ENCODE assay signal across 20 cellular contexts in the genomic region with DNA sequence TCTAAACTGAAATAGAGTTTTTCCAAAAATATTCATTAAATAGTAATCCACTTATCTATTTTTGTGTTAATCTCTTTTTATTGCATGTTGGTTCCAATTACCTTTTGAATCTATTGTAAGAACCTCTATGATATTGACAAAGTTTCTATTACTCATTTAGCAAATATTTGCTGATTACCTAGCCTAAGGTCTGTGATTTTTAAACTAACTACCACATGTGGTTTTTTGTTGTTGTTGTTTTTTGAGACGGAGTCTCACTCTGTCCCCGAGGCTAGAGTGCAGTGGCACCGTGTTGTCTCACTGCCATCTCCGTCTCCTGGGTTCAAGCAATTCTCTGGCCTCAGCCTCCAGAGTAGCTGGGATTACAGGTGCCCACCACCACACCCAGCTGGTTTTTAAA. TPM values are rescaled to one million over a fixed set of nuclear protein-coding genes. Genes with fewer than 3 reads are reported as not detected.
DNase-seq lines count a peak whose midpoint lies in the region; ATAC-seq and TF ChIP-seq lines count a peak whose summit lies in the region.
"Had no signal": no experiment of that assay in that cellular context is flagged by ENCODE, and none has a peak within 500 bp of the region (broad histone marks: within the 10 kb centered on the region; RNA-seq: fewer than 3 reads in every experiment).

No MANE protein-coding gene starts in this region.

- H3K9me3 ChIP-seq in OCI-LY7 (ENCODE audit: low read length) (peaks cover 4% of the 10 kb centered on the region; the same call in 1 of the 2 replicates), colonic mucosa (no peaks in the 10 kb centered on the region), osteoblast (ENCODE audit: low read depth, low read length) (peaks cover 6% of the 10 kb centered on the region)
- no peaks in the 10 kb centered on the region for H3K9me3 ChIP-seq in naive thymus-derived CD4-positive, alpha-beta T cell (ENCODE audit: control insufficient read depth in 2 of 3, low read length in 3 of 3)
- H3K9me3 ChIP-seq: SK-N-SH had no signal

- no peaks in the 10 kb centered on the region for H3K36me3 Mint-ChIP-seq in natural killer cell
- peaks cover 3% of the 10 kb centered on the region for H3K36me3 Mint-ChIP-seq in natural killer cell treated with Interleukin-12 subunit alpha and Interleukin-12 subunit beta and Interleukin-15 and Interleukin-18, amount 100 ng/mL, for 72 hours
- H3K36me3 Mint-ChIP-seq in stimulated activated naive B cell treated with anti-CD40 and anti-IgM and Interleukin-4, amounts not matched to agents 10 μg/mL and 1 μg/mL and 100 μg/mL, for 72 hours = peaks cover 0 to 6% of the 10 kb centered on the region in 2 donors
- peaks cover 0 to 5% (median 4%) of the 10 kb centered on the region in 5 donors for H3K36me3 Mint-ChIP-seq in naive thymus-derived CD4-positive, alpha-beta T cell

- intact Hi-C loops in natural killer cell (cut with micrococcal nuclease) = no loop called here
- intact Hi-C loops in OCI-LY7 (cut with micrococcal nuclease; ENCODE audit: unreplicated experiment) = no loop called here
- intact Hi-C loops in colonic mucosa (cut with DNase I) = no loop called here
- intact Hi-C loops in naive thymus-derived CD4-positive, alpha-beta T cell (cut with micrococcal nuclease) = loop anchor here (5.0 kb wide), 2 partner anchors 36 to 41 kb away; no protein-coding TSS in a partner anchor

- H3K9ac ChIP-seq in colonic mucosa (ENCODE audit: low read depth in 2 of 2, low read length in 2 of 2) = no peak overlapping the region
- H3K9ac ChIP-seq: BLaER1, SK-N-SH had no signal

- no TSS peak for BruUV-seq in OCI-LY7 (replicated peaks; lab: Mats Ljungman, UMichigan)

- DNase-seq in natural killer cell (no peak), OCI-LY7 (ENCODE audit: low spot score) (no peak), colonic mucosa (peak; percentile 9), osteoblast (ENCODE audit: insufficient read length, low spot score, missing footprints) (no peak)
- DNase-seq in natural killer cell treated with Interleukin-12 subunit alpha and Interleukin-12 subunit beta and Interleukin-15 and Interleukin-18, amount 100 ng/mL, for 72 hours (ENCODE audit: low spot score) = no peak
- no peak for DNase-seq in stimulated activated naive B cell treated with anti-CD40 and anti-IgM and Interleukin-4, amounts not matched to agents 10 μg/mL and 1 μg/mL and 100 μg/mL, for 72 hours
- no peak for DNase-seq in naive thymus-derived CD4-positive, alpha-beta T cell
- DNase-seq: CD4-positive, CD25-positive, alpha-beta regulatory T cell; NCI-H1092 treated with DMSO at 0.1 percent for 48 hours; NCI-H1436 treated with DMSO at 0.1 percent for 48 hours; NCI-H2029; NCI-H446; NCI-H524 treated with DMSO at 0.1 percent for 48 hours; OCI-M1; SK-N-SH; SW 1271 had no signal

- peak overlapping the region; percentile 75 for H3K4me3 Mint-ChIP-seq in natural killer cell
- H3K4me3 Mint-ChIP-seq in natural killer cell treated with Interleukin-12 subunit alpha and Interleukin-12 subunit beta and Interleukin-15 and Interleukin-18, amount 100 ng/mL, for 72 hours = no peak overlapping the region
- no peak overlapping the region for H3K4me3 Mint-ChIP-seq in stimulated activated naive B cell treated with anti-CD40 and anti-IgM and Interleukin-4, amounts not matched to agents 10 μg/mL and 1 μg/mL and 100 μg/mL, for 72 hours
- H3K4me3 Mint-ChIP-seq in naive thymus-derived CD4-positive, alpha-beta T cell = peak overlapping the region in 1 of 10 donors; percentile 8

- H3K79me2 ChIP-seq in OCI-LY7 (ENCODE audit: insufficient read depth, low read depth, low read length) = peaks cover 25% of the 10 kb centered on the region; the same call in 1 of the 2 replicates
- H3K79me2 ChIP-seq in osteoblast (ENCODE audit: insufficient read depth, low read length) = peaks cover 2% of the 10 kb centered on the region

- H3K27ac Mint-ChIP-seq in natural killer cell = no peak overlapping the region
- no peak overlapping the region for H3K27ac Mint-ChIP-seq in natural killer cell treated with Interleukin-12 subunit alpha and Interleukin-12 subunit beta and Interleukin-15 and Interleukin-18, amount 100 ng/mL, for 72 hours
- peak overlapping the region; percentile 25 for H3K27ac Mint-ChIP-seq in stimulated activated naive B cell treated with anti-CD40 and anti-IgM and Interleukin-4, amounts not matched to agents 10 μg/mL and 1 μg/mL and 100 μg/mL, for 72 hours
- H3K27ac Mint-ChIP-seq in naive thymus-derived CD4-positive, alpha-beta T cell = no peak overlapping the region
- H3K27ac Mint-ChIP-seq: CD4-positive, CD25-positive, alpha-beta regulatory T cell had no signal

- peak overlapping the region; percentile 81; the same call in 1 of the 2 replicates for H2AFZ ChIP-seq in OCI-LY7 (ENCODE audit: low read length)
- no peak overlapping the region for H2AFZ ChIP-seq in osteoblast (ENCODE audit: low read length)

- H3K27me3 Mint-ChIP-seq in natural killer cell (ENCODE audit: low read depth in 2 of 2) = peaks cover 26 to 34% of the 10 kb centered on the region in 2 donors
- peaks cover 12 to 23% of the 10 kb centered on the region in 2 donors for H3K27me3 Mint-ChIP-seq in natural killer cell treated with Interleukin-12 subunit alpha and Interleukin-12 subunit beta and Interleukin-15 and Interleukin-18, amount 100 ng/mL, for 72 hours
- no peaks in the 10 kb centered on the region for H3K27me3 Mint-ChIP-seq in stimulated activated naive B cell treated with anti-CD40 and anti-IgM and Interleukin-4, amounts not matched to agents 10 μg/mL and 1 μg/mL and 100 μg/mL, for 72 hours
- peaks cover 0 to 22% (median 0%) of the 10 kb centered on the region in 5 donors for H3K27me3 Mint-ChIP-seq in naive thymus-derived CD4-positive, alpha-beta T cell

- TF ChIP-seq CTCF in natural killer cell (IDR thresholded peaks at IDR 0.05) (no peak), OCI-LY7 (conservative IDR thresholded peaks at IDR 0.05; ENCODE audit: low read length) (no peak), colonic mucosa (IDR thresholded peaks at IDR 0.05) (no peak), osteoblast (IDR thresholded peaks at IDR 0.05; ENCODE audit: extremely low read depth, low read depth, low read length) (no peak)

- ATAC-seq in natural killer cell (no peak), HG03196 (IDR thresholded peaks at IDR 0.05; ENCODE audit: unreplicated experiment) (no peak)
- no peak for ATAC-seq in natural killer cell treated with Interleukin-12 subunit alpha and Interleukin-12 subunit beta and Interleukin-15 and Interleukin-18, amount 100 ng/mL, for 72 hours
- no peak for ATAC-seq in stimulated activated naive B cell treated with anti-CD40 and anti-IgM and Interleukin-4, amounts not matched to agents 10 μg/mL and 1 μg/mL and 100 μg/mL, for 72 hours (replicated peaks)
- ATAC-seq in naive thymus-derived CD4-positive, alpha-beta T cell = no peak
- ATAC-seq: HCT116 had no signal

- no peaks in the 10 kb centered on the region for H3K9me2 ChIP-seq in OCI-LY7 (ENCODE audit: insufficient read depth, low read length)
- H3K9me2 ChIP-seq: SK-N-SH had no signal

- H3K27ac ChIP-seq in OCI-LY7 (ENCODE audit: low read depth, low read length, poor library complexity, severe bottlenecking) (no peak overlapping the region), colonic mucosa (no peak overlapping the region), osteoblast (ENCODE audit: low read depth, low read length) (no peak overlapping the region)
- no peak overlapping the region for H3K27ac ChIP-seq in naive thymus-derived CD4-positive, alpha-beta T cell (ENCODE audit: low read depth, low read length)
- H3K27ac ChIP-seq: BLaER1, HL-60 had no signal

- POLR2A ChIA-PET in OCI-LY7 (lab: Charles Lee) = interaction anchor here (0.6 to 4.5 kb wide), 9 partner anchors 9 to 145 kb away, joined by 3 to 30 read pairs (median 4); partner anchors contain the start of genes GDI2 and TASOR2
- POLR2A ChIA-PET in naive thymus-derived CD4-positive, alpha-beta T cell (lab: Charles Lee) = interaction anchor here (0.6 to 1.3 kb wide), 3 partner anchors 16 to 1668 kb away, joined by 3 to 5 read pairs (median 3); partner anchors contain the start of gene TASOR2

- CTCF ChIA-PET in OCI-LY7 (lab: Charles Lee; ENCODE audit: unreplicated experiment) = no interaction called here
- CTCF ChIA-PET in naive thymus-derived CD4-positive, alpha-beta T cell (lab: Charles Lee) = no interaction called here

- H3K27me3 ChIP-seq in colonic mucosa (no peaks in the 10 kb centered on the region), osteoblast (ENCODE audit: insufficient read depth, low read length) (peaks cover 13% of the 10 kb centered on the region)
- no peaks in the 10 kb centered on the region for H3K27me3 ChIP-seq in naive thymus-derived CD4-positive, alpha-beta T cell (ENCODE audit: control insufficient read depth in 2 of 2, insufficient read depth in 2 of 2, low read length in 2 of 2)

- H3K4me1 ChIP-seq in OCI-LY7 (ENCODE audit: insufficient read depth, low read length, poor library complexity, severe bottlenecking) (peaks cover 57% of the 10 kb centered on the region), colonic mucosa (peaks cover 6% of the 10 kb centered on the region), osteoblast (ENCODE audit: insufficient read depth, low read length) (peaks cover 9% of the 10 kb centered on the region)
- peaks cover 6 to 9% of the 10 kb centered on the region in 2 donors for H3K4me1 ChIP-seq in naive thymus-derived CD4-positive, alpha-beta T cell (ENCODE audit: control insufficient read depth in 2 of 2, insufficient read depth in 2 of 2, low read length in 2 of 2)

- H4K20me1 ChIP-seq in OCI-LY7 (ENCODE audit: insufficient read depth, low read length) (no peaks in the 10 kb centered on the region), osteoblast (ENCODE audit: insufficient read depth, low read length) (no peaks in the 10 kb centered on the region)

- peaks cover 0 to 5% of the 10 kb centered on the region in 2 donors for H3K9me3 Mint-ChIP-seq in natural killer cell
- peaks cover 6% of the 10 kb centered on the region for H3K9me3 Mint-ChIP-seq in natural killer cell treated with Interleukin-12 subunit alpha and Interleukin-12 subunit beta and Interleukin-15 and Interleukin-18, amount 100 ng/mL, for 72 hours
- H3K9me3 Mint-ChIP-seq in stimulated activated naive B cell treated with anti-CD40 and anti-IgM and Interleukin-4, amounts not matched to agents 10 μg/mL and 1 μg/mL and 100 μg/mL, for 72 hours = peaks cover 0 to 2% of the 10 kb centered on the region in 2 donors
- peaks cover 0 to 11% (median 4%) of the 10 kb centered on the region in 11 donors for H3K9me3 Mint-ChIP-seq in naive thymus-derived CD4-positive, alpha-beta T cell

- H3K36me3 ChIP-seq in OCI-LY7 (ENCODE audit: insufficient read depth, low read length) (no peaks in the 10 kb centered on the region), colonic mucosa (no peaks in the 10 kb centered on the region), osteoblast (ENCODE audit: insufficient read depth, low read length) (no peaks in the 10 kb centered on the region)
- H3K36me3 ChIP-seq in naive thymus-derived CD4-positive, alpha-beta T cell (ENCODE audit: control insufficient read depth in 2 of 3, insufficient read depth in 3 of 3, low read length in 3 of 3) = peaks cover 0 to 5% (median 0%) of the 10 kb centered on the region in 3 experiments
- H3K36me3 ChIP-seq: BLaER1 had no signal

- H3K4me3 ChIP-seq in OCI-LY7 (ENCODE audit: low read depth, low read length, poor library complexity, severe bottlenecking) (no peak overlapping the region), colonic mucosa (no peak overlapping the region), osteoblast (ENCODE audit: insufficient read depth, low read length) (no peak overlapping the region)
- no peak overlapping the region for H3K4me3 ChIP-seq in naive thymus-derived CD4-positive, alpha-beta T cell (ENCODE audit: low read length)
- H3K4me3 ChIP-seq: BLaER1 had no signal

- H3K4me2 ChIP-seq in OCI-LY7 (ENCODE audit: low read length) (no peak overlapping the region), osteoblast (ENCODE audit: insufficient read depth, low read length) (no peak overlapping the region)
- H3K4me2 ChIP-seq: BLaER1, SK-N-SH had no signal

- peaks cover 9 to 12% of the 10 kb centered on the region in 2 donors for H3K4me1 Mint-ChIP-seq in natural killer cell
- H3K4me1 Mint-ChIP-seq in natural killer cell treated with Interleukin-12 subunit alpha and Interleukin-12 subunit beta and Interleukin-15 and Interleukin-18, amount 100 ng/mL, for 72 hours (ENCODE audit: low read depth in 2 of 2) = peaks cover 7 to 9% of the 10 kb centered on the region in 2 donors
- peaks cover 13 to 23% of the 10 kb centered on the region in 2 donors for H3K4me1 Mint-ChIP-seq in stimulated activated naive B cell treated with anti-CD40 and anti-IgM and Interleukin-4, amounts not matched to agents 10 μg/mL and 1 μg/mL and 100 μg/mL, for 72 hours
- peaks cover 13 to 36% (median 25%) of the 10 kb centered on the region in 7 donors for H3K4me1 Mint-ChIP-seq in naive thymus-derived CD4-positive, alpha-beta T cell

RNA-seq across cellular contexts. Expression of gene ASB13, which starts 2.0 kb away (rescaled TPM):
- total RNA-seq in natural killer cell = 1 to 10 TPM in 2 of 3 donors, under 1 TPM in 1; 0.99 to 2.4 (median 1.4) TPM
- 1 to 10 TPM; 1.9 to 2.3 TPM for total RNA-seq in natural killer cell treated with Interleukin-12 subunit alpha and Interleukin-12 subunit beta and Interleukin-15 and Interleukin-18, amount 100 ng/mL, for 72 hours
- total RNA-seq in OCI-LY7 (2014; rRNA removed; shearing (Covaris generic)) = 23.2 and 25.6 TPM in 2 replicates
- 90.4 and 108 TPM in 2 replicates for total RNA-seq in OCI-LY7 (2022)
- total RNA-seq in colonic mucosa = 10 to 100 TPM; 36.1 to 36.2 TPM
- 14.8 and 16.2 TPM in 2 replicates for total RNA-seq in osteoblast
- total RNA-seq in naive thymus-derived CD4-positive, alpha-beta T cell = 10 to 100 TPM in 4 of 5 experiments, 1 to 10 TPM in 1; 8.0 to 18.3 (median 10.2) TPM
- 10 to 100 TPM; 22.8 to 23.4 TPM for polyA plus RNA-seq in naive thymus-derived CD4-positive, alpha-beta T cell

RNA-seq across cellular contexts. Expression of gene TASOR2, which starts 16.2 kb away (rescaled TPM):
- 10 to 100 TPM; 64.4 to 88.7 (median 66.4) TPM for total RNA-seq in natural killer cell
- 100 to 1,000 TPM in 1 of 2 donors, 10 to 100 TPM in 1; 70.0 to 118 TPM for total RNA-seq in natural killer cell treated with Interleukin-12 subunit alpha and Interleukin-12 subunit beta and Interleukin-15 and Interleukin-18, amount 100 ng/mL, for 72 hours
- 103 and 113 TPM in 2 replicates for total RNA-seq in OCI-LY7 (2014; rRNA removed; shearing (Covaris generic))
- 116 and 127 TPM in 2 replicates for total RNA-seq in OCI-LY7 (2022)
- total RNA-seq in colonic mucosa = 10 to 100 TPM; 41.4 to 57.2 TPM
- total RNA-seq in osteoblast = 92.8 and 97.4 TPM in 2 replicates
- total RNA-seq in naive thymus-derived CD4-positive, alpha-beta T cell = 10 to 100 TPM; 55.0 to 86.5 (median 62.1) TPM
- 10 to 100 TPM; 14.7 to 18.1 TPM for polyA plus RNA-seq in naive thymus-derived CD4-positive, alpha-beta T cell

Comparison
In these comparisons a context has a peak if more than half of its experiments do, and no peak if none do; other contexts are left out.
1. intact Hi-C loops: an anchor here in naive thymus-derived CD4-positive, alpha-beta T cell (5.0 kb wide); none called in natural killer cell, OCI-LY7 and colonic mucosa.